ENCODE assay signal across 9 cellular contexts in genomic region chr17:77106874-77107358, GRCh38. TPM values are rescaled to one million over a fixed set of nuclear protein-coding genes. Genes with fewer than 3 reads are reported as not detected.
DNase-seq lines count a peak whose midpoint lies in the region; ATAC-seq and TF ChIP-seq lines count a peak whose summit lies in the region.
"Had no signal": no experiment of that assay in that cellular context is flagged by ENCODE, and none has a peak within 500 bp of the region (broad histone marks: within the 10 kb centered on the region; RNA-seq: fewer than 3 reads in every experiment).

No MANE protein-coding gene starts in this region.

- H3K27ac Mint-ChIP-seq in naive thymus-derived CD8-positive, alpha-beta T cell: peak overlapping the region; percentile 63 to 92 (median 82)

- peak overlapping the region; percentile 2 to 81 (median 66) for H3K4me3 Mint-ChIP-seq in naive thymus-derived CD8-positive, alpha-beta T cell

- no peak for TF ChIP-seq CTCF in GM13976 (IDR thresholded peaks at IDR 0.05; ENCODE audit: borderline replicate concordance, control extremely low read depth, extremely low read depth, insufficient read depth, missing control alignments)
- no peak for TF ChIP-seq CTCF in PC-3 (conservative IDR thresholded peaks at IDR 0.05; ENCODE audit: low read depth, low read length)

- no peak overlapping the region for H2AFZ ChIP-seq in PC-3 (ENCODE audit: low read length)

- no peaks in the 10 kb centered on the region for H3K79me2 ChIP-seq in PC-3 (ENCODE audit: low read length)

- CTCF ChIA-PET in PC-3 (lab: Charles Lee): no interaction called here

- no peak overlapping the region for H3K4me2 ChIP-seq in PC-3 (ENCODE audit: low read length)

- no peaks in the 10 kb centered on the region for H3K36me3 Mint-ChIP-seq in naive thymus-derived CD8-positive, alpha-beta T cell

- H3K4me3 ChIP-seq in PC-3 (ENCODE audit: low read length): no peak overlapping the region

- H3K27ac ChIP-seq in PC-3 (ENCODE audit: low read length): no peak overlapping the region
- H3K27ac ChIP-seq: Peyer's patch had no signal

- DNase-seq in GM13976 (ENCODE audit: low spot score) (peak; percentile 58), NCI-H345 (lab: John Stamatoyannopoulos, UW) (peak; percentile 71), UCSD-AML1 (lab: John Stamatoyannopoulos, UW; ENCODE audit: unreplicated experiment) (no peak), LoVo (ENCODE audit: low spot score) (no peak), PC-3 (no peak), KBM-7 (no peak)
- DNase-seq in naive thymus-derived CD8-positive, alpha-beta T cell: peak in 1 of 10 donors; percentile 28

- in situ Hi-C loops in GM13976 (cut with MboI; ENCODE audit: low sequenced_read_pairs, unreplicated experiment) (no loop called here), KBM-7 (cut with MboI; ENCODE audit: low pct_unique_long_range_greater_than_20kb, low sequenced_read_pairs) (no loop called here)

- ATAC-seq in GM21528 (IDR thresholded peaks at IDR 0.05; ENCODE audit: low FRiP score, unreplicated experiment): peak; percentile 46
- peak; percentile 35 to 45 for ATAC-seq in naive thymus-derived CD8-positive, alpha-beta T cell
- ATAC-seq in PC-3: no peak

- no peaks in the 10 kb centered on the region for H3K9me2 ChIP-seq in PC-3 (replicated peaks; ENCODE audit: low read length)

- H3K9me3 ChIP-seq in PC-3 (ENCODE audit: low read length): no peaks in the 10 kb centered on the region
- H3K9me3 ChIP-seq: Peyer's patch had no signal

- H3K4me1 Mint-ChIP-seq in naive thymus-derived CD8-positive, alpha-beta T cell: peaks cover 28 to 52% (median 38%) of the 10 kb centered on the region in 4 donors

- H3K27me3 ChIP-seq in PC-3 (ENCODE audit: low read length): no peaks in the 10 kb centered on the region
- H3K27me3 ChIP-seq: Peyer's patch had no signal

- POLR2A ChIA-PET in naive thymus-derived CD8-positive, alpha-beta T cell (lab: Charles Lee): interaction anchor here (0.7 kb wide), 1 partner anchor 20 kb away, joined by 3 read pairs; no protein-coding TSS in a partner anchor
- POLR2A ChIA-PET in PC-3 (lab: Charles Lee; ENCODE audit: unreplicated experiment): no interaction called here

- no peaks in the 10 kb centered on the region for H4K20me1 ChIP-seq in PC-3 (ENCODE audit: low read length)

- no peaks in the 10 kb centered on the region for H3F3A ChIP-seq in PC-3 (ENCODE audit: low read length, unreplicated experiment)

- BruUV-seq in PC-3 (replicated peaks; lab: Mats Ljungman, UMichigan): no TSS peak

- no peak overlapping the region for H3K9ac ChIP-seq in PC-3 (ENCODE audit: low read length)

- no peaks in the 10 kb centered on the region for H3K27me3 Mint-ChIP-seq in naive thymus-derived CD8-positive, alpha-beta T cell

- no peaks in the 10 kb centered on the region; the same call in 1 of the 2 replicates for H3K36me3 ChIP-seq in PC-3 (ENCODE audit: low read depth, low read length)
- H3K36me3 ChIP-seq: Peyer's patch had no signal

- H3K9me3 Mint-ChIP-seq in naive thymus-derived CD8-positive, alpha-beta T cell: no peaks in the 10 kb centered on the region

- intact Hi-C loops in PC-3 (cut with micrococcal nuclease): no loop called here

- peaks cover 13% of the 10 kb centered on the region for H3K4me1 ChIP-seq in PC-3 (ENCODE audit: insufficient read depth, low read length)

RNA-seq across cellular contexts. Expression of gene SEC14L1, which starts 33.9 kb away (rescaled TPM):
- 10 to 100 TPM; 26.5 to 32.9 TPM for total RNA-seq in naive thymus-derived CD8-positive, alpha-beta T cell
- 1 to 10 TPM; 7.7 to 9.5 (median 8.9) TPM for polyA plus RNA-seq in naive thymus-derived CD8-positive, alpha-beta T cell
- total RNA-seq in PC-3 (2014; rRNA removed): 39.8 and 50.9 TPM in 2 replicates

Comparison
In these comparisons a context has a peak if more than half of its experiments do, and no peak if none do; other contexts are left out.
1. DNase-seq: peak in GM13976 (single experiment) and NCI-H345 (single experiment); none in UCSD-AML1 (single experiment), LoVo (single experiment), PC-3 (single experiment) and KBM-7 (single experiment).